Comparison of ENCODE assay signal across 14 cellular contexts in the genomic region with DNA sequence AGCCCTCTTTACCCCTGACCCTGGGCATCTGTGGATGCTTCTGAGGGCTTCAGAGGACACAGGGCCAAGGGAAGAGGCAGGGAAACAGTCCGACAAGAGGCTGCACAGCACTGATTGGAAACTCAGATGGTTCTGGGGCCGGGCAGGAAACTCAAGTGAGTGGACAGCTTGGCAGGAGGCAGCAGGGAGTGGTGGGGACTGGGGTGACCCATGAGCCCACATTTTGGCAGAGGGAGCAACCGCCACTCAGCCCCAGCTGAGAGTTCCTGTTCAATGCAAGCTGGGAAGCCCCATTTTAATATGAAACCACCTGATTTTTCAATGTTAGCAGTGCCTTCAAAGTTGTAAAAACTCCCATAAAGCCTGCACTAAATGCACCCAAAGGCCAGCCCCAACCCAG. TPM values are rescaled to one million over a fixed set of nuclear protein-coding genes. Genes with fewer than 3 reads are reported as not detected.
A peak's percentile ranks its signal among the peaks of the same experiment; 100 is the strongest.
DNase-seq lines count a peak whose midpoint lies in the region; ATAC-seq, FAIRE-seq and TF ChIP-seq lines count a peak whose summit lies in the region.
"Had no signal": no experiment of that assay in that cellular context is flagged by ENCODE, and none has a peak within 500 bp of the region (broad histone marks: within the 10 kb centered on the region; RNA-seq: fewer than 3 reads in every experiment).

No MANE protein-coding gene starts in this region.

- H3K9me3 Mint-ChIP-seq in stimulated activated naive CD8-positive, alpha-beta T cell treated with anti-CD3 and anti-CD28 coated beads, Interleukin-15, amount 100 ng/mL, for 72 hours, result no peaks in the 10 kb centered on the region
- H3K9me3 Mint-ChIP-seq: T-cell had no signal

- H3K27ac Mint-ChIP-seq in stimulated activated naive CD8-positive, alpha-beta T cell treated with anti-CD3 and anti-CD28 coated beads, Interleukin-15, amount 100 ng/mL, for 72 hours, result no peak overlapping the region

- 93% methylated on average over 3 of the region's 3 CpGs for WGBS in mammary epithelial cell (ENCODE audit: low coverage, missing lambda C conversion rate)
- WGBS in gastroesophageal sphincter (ENCODE audit: low coverage in 1 of 2), 2 donors, result 33% methylated on average over 1 of the region's 3 CpGs; no CpG with 5 or more reads in 1 of the 2 donors
- WGBS in psoas muscle, 3 donors, result 74 to 84% (median 78%) methylated on average over 3 of the region's 3 CpGs
- 79% methylated on average over 3 of the region's 3 CpGs for WGBS in urinary bladder

- H3K27me3 ChIP-seq in breast epithelium, result no peaks in the 10 kb centered on the region
- H3K27me3 ChIP-seq in mammary epithelial cell (ENCODE audit: insufficient read depth, low read length), result no peaks in the 10 kb centered on the region
- no peaks in the 10 kb centered on the region for H3K27me3 ChIP-seq in gastroesophageal sphincter
- no peaks in the 10 kb centered on the region for H3K27me3 ChIP-seq in psoas muscle (ENCODE audit: insufficient read depth in 3 of 3, low read length in 2 of 3)
- H3K27me3 ChIP-seq: brain microvascular endothelial cell had no signal

- BruUV-seq in mammary epithelial cell (replicated peaks; lab: Mats Ljungman, UMichigan), result no TSS peak

- H3K27ac ChIP-seq in breast epithelium (peak overlapping the region; percentile 91 to 97), mammary epithelial cell (ENCODE audit: insufficient read depth, low read depth, low read length) (no peak overlapping the region), gastroesophageal sphincter (peak overlapping the region in 3 of 4 donors; percentile 88 to 91 (median 89)), psoas muscle (peak overlapping the region; percentile 36), urinary bladder (ENCODE audit: low read depth) (peak overlapping the region; percentile 76)
- H3K27ac ChIP-seq: brain microvascular endothelial cell had no signal

- no peak overlapping the region for H3K9ac ChIP-seq in mammary epithelial cell (ENCODE audit: insufficient read depth, low read length)

- H3K4me3 ChIP-seq in breast epithelium (no peak overlapping the region), mammary epithelial cell (replicated peaks in 1 of 3; ENCODE audit: insufficient read depth in 1 of 3, low read depth in 2 of 3, low read length in 3 of 3) (no peak overlapping the region), gastroesophageal sphincter (no peak overlapping the region), psoas muscle (no peak overlapping the region), urinary bladder (ENCODE audit: low read depth, low read length) (no peak overlapping the region)

- H2AFZ ChIP-seq in mammary epithelial cell (ENCODE audit: low read depth, low read length), result no peak overlapping the region

- CTCF ChIA-PET in mammary epithelial cell (lab: Charles Lee; ENCODE audit: low non-redundant PET), result no interaction called here

- ATAC-seq in gastroesophageal sphincter, result no peak
- ATAC-seq in psoas muscle, result no peak
- no peak for ATAC-seq in stimulated activated naive CD8-positive, alpha-beta T cell treated with anti-CD3 and anti-CD28 coated beads, Interleukin-15, amount 100 ng/mL, for 72 hours
- ATAC-seq: T-cell had no signal

- dilution Hi-C loops in mammary epithelial cell (cut with HindIII; ENCODE audit: low sequenced_read_pairs), result loop anchor here (10.0 kb wide), 1 partner anchor 75 kb away; no protein-coding TSS in a partner anchor

- H3K4me1 ChIP-seq in breast epithelium (peaks cover 16 to 50% of the 10 kb centered on the region in 2 donors), mammary epithelial cell (ENCODE audit: insufficient read depth, low read length) (peaks cover 64% of the 10 kb centered on the region), gastroesophageal sphincter (peaks cover 0 to 58% (median 37%) of the 10 kb centered on the region in 3 donors), psoas muscle (peaks cover 9% of the 10 kb centered on the region), urinary bladder (ENCODE audit: insufficient read depth) (no peaks in the 10 kb centered on the region)

- no peaks in the 10 kb centered on the region for H3K27me3 Mint-ChIP-seq in stimulated activated naive CD8-positive, alpha-beta T cell treated with anti-CD3 and anti-CD28 coated beads, Interleukin-15, amount 100 ng/mL, for 72 hours
- H3K27me3 Mint-ChIP-seq: T-cell had no signal

- H3K9me3 ChIP-seq in breast epithelium, result no peaks in the 10 kb centered on the region
- no peaks in the 10 kb centered on the region for H3K9me3 ChIP-seq in mammary epithelial cell (replicated peaks; ENCODE audit: insufficient read depth, low read length)
- no peaks in the 10 kb centered on the region for H3K9me3 ChIP-seq in gastroesophageal sphincter
- no peaks in the 10 kb centered on the region for H3K9me3 ChIP-seq in psoas muscle

- H3K4me1 Mint-ChIP-seq in stimulated activated naive CD8-positive, alpha-beta T cell treated with anti-CD3 and anti-CD28 coated beads, Interleukin-15, amount 100 ng/mL, for 72 hours, result peaks cover 35% of the 10 kb centered on the region

- DNase-seq in breast epithelium (ENCODE audit: low spot score in 2 of 2) (no peak), mammary epithelial cell (no peak), psoas muscle (no peak), RCC 7860 (ENCODE audit: low spot score) (no peak), posterior cingulate gyrus (no peak)
- no peak for DNase-seq in stimulated activated naive CD8-positive, alpha-beta T cell treated with anti-CD3 and anti-CD28 coated beads, Interleukin-15, amount 100 ng/mL, for 72 hours
- DNase-seq: 8988T; Calu3; NCI-H2171; stimulated activated CD4-positive, alpha-beta T cell treated with anti-CD3 and anti-CD28 coated beads, Interleukin-2, amount 100 ng/mL, for 48 hours; T-cell had no signal

- H3K4me3 Mint-ChIP-seq in stimulated activated naive CD8-positive, alpha-beta T cell treated with anti-CD3 and anti-CD28 coated beads, Interleukin-15, amount 100 ng/mL, for 72 hours, result no peak overlapping the region
- H3K4me3 Mint-ChIP-seq: T-cell had no signal

- H3K79me2 ChIP-seq in mammary epithelial cell (ENCODE audit: insufficient read depth, low read length), result peaks cover 7% of the 10 kb centered on the region

- TF ChIP-seq POLR2A in breast epithelium (IDR thresholded peaks at IDR 0.05), result no peak
- no peak for TF ChIP-seq POLR2A in gastroesophageal sphincter (IDR thresholded peaks at IDR 0.05)

- intact Hi-C loops in breast epithelium (cut with DNase I; ENCODE audit: low total_unique reads), result no loop called here
- intact Hi-C loops in mammary epithelial cell (cut with micrococcal nuclease), result loop anchor here (10.0 kb wide), 1 partner anchor 605 kb away; no protein-coding TSS in a partner anchor
- intact Hi-C loops in psoas muscle (cut with DNase I), result no loop called here
- intact Hi-C loops in posterior cingulate gyrus (cut with DNase I), result no loop called here

- TF ChIP-seq EP300 in gastroesophageal sphincter (IDR thresholded peaks at IDR 0.05), result no peak

- no peak for FAIRE-seq in RCC 7860 (lab: Jason Lieb, UNC)

- in situ Hi-C loops in mammary epithelial cell (cut with MboI; ENCODE audit: low sequenced_read_pairs in 2 of 2), result no loop called here

- H3K4me2 ChIP-seq in mammary epithelial cell (ENCODE audit: insufficient read depth, low read depth, low read length), result no peak overlapping the region

- TF ChIP-seq CTCF in breast epithelium (IDR thresholded peaks at IDR 0.05), result no peak
- TF ChIP-seq CTCF in mammary epithelial cell (conservative IDR thresholded peaks at IDR 0.05 in 1 of 2, IDR thresholded peaks at IDR 0.05 in 1 of 2; ENCODE audit: extremely low read depth in 1 of 2, insufficient read depth in 1 of 2, low read depth in 1 of 2, low read length in 2 of 2), result no peak
- TF ChIP-seq CTCF in gastroesophageal sphincter (IDR thresholded peaks at IDR 0.05), result no peak
- no peak for TF ChIP-seq CTCF in psoas muscle (IDR thresholded peaks at IDR 0.05)

- H4K20me1 ChIP-seq in mammary epithelial cell (ENCODE audit: insufficient read depth, low read length), result no peaks in the 10 kb centered on the region

- H3K36me3 ChIP-seq in breast epithelium (no peaks in the 10 kb centered on the region), mammary epithelial cell (ENCODE audit: insufficient read depth, low read length) (no peaks in the 10 kb centered on the region), gastroesophageal sphincter (peaks cover 0 to 6% of the 10 kb centered on the region in 2 donors), psoas muscle (ENCODE audit: insufficient read depth in 1 of 2, low read depth in 1 of 2) (no peaks in the 10 kb centered on the region), urinary bladder (ENCODE audit: insufficient read depth) (no peaks in the 10 kb centered on the region)
- H3K36me3 ChIP-seq: brain microvascular endothelial cell had no signal

RNA-seq across cellular contexts. Expression of a gene that starts 1.5 kb away (rescaled TPM):
- 10 to 100 TPM; 14.8 to 28.5 (median 16.1) TPM for total RNA-seq in breast epithelium
- total RNA-seq in mammary epithelial cell, result 10 to 100 TPM in 1 of 2 donors, 1 to 10 TPM in 1; 5.0 to 25.5 TPM
- 1.9 TPM for polyA plus RNA-seq in mammary epithelial cell
- 0.67 TPM for polyA minus RNA-seq in mammary epithelial cell
- total RNA-seq in gastroesophageal sphincter, result 10 to 100 TPM in 3 of 4 donors, 1 to 10 TPM in 1; 6.8 to 35.8 (median 19.9) TPM
- 1 to 10 TPM; 3.0 to 3.6 (median 3.4) TPM for total RNA-seq in psoas muscle
- 1 to 10 TPM; 2.0 to 3.8 (median 3.3) TPM for polyA plus RNA-seq in psoas muscle
- total RNA-seq in urinary bladder, result 20.8 TPM
- polyA plus RNA-seq in urinary bladder, result 47.6 TPM

RNA-seq across cellular contexts. Expression of a gene that starts 19.0 kb away (rescaled TPM):
- total RNA-seq in breast epithelium (10 to 100 TPM; 24.9 to 52.4 (median 49.9) TPM), mammary epithelial cell (10 to 100 TPM; 20.3 to 62.1 TPM), gastroesophageal sphincter (10 to 100 TPM; 26.0 to 37.3 (median 34.7) TPM), psoas muscle (10 to 100 TPM; 60.5 to 84.2 (median 70.7) TPM), urinary bladder (8.6 TPM)
- polyA plus RNA-seq in mammary epithelial cell (41.2 TPM), psoas muscle (100 to 1,000 TPM; 144 to 163 (median 160) TPM), urinary bladder (48.9 TPM)
- 3.8 TPM for polyA minus RNA-seq in mammary epithelial cell

RNA-seq across cellular contexts. Expression of a gene that starts 46.2 kb away (rescaled TPM):
- total RNA-seq in breast epithelium, result 10 to 100 TPM; 19.7 to 25.9 (median 22.7) TPM
- total RNA-seq in mammary epithelial cell, result 10 to 100 TPM; 10.7 to 26.0 TPM
- polyA plus RNA-seq in mammary epithelial cell, result 8.8 TPM
- 36.2 TPM for polyA minus RNA-seq in mammary epithelial cell
- total RNA-seq in gastroesophageal sphincter, result 10 to 100 TPM; 11.0 to 38.9 (median 17.8) TPM
- 1 to 10 TPM; 5.2 to 7.9 (median 7.2) TPM for total RNA-seq in psoas muscle
- 1 to 10 TPM; 3.4 to 5.8 (median 3.9) TPM for polyA plus RNA-seq in psoas muscle
- 13.7 TPM for total RNA-seq in urinary bladder
- 15.6 TPM for polyA plus RNA-seq in urinary bladder

RNA-seq across cellular contexts. Expression of a gene that starts 54.3 kb away (rescaled TPM):
- total RNA-seq in breast epithelium, result 1 to 10 TPM in 2 of 3 donors, under 1 TPM in 1; 0.96 to 3.9 (median 1.5) TPM
- total RNA-seq in mammary epithelial cell, result 10 to 100 TPM in 1 of 2 donors, 1 to 10 TPM in 1; 3.3 to 13.5 TPM
- polyA plus RNA-seq in mammary epithelial cell, result 3.6 TPM
- 10.4 TPM for polyA minus RNA-seq in mammary epithelial cell
- total RNA-seq in gastroesophageal sphincter, result 10 to 100 TPM in 1 of 4 donors, 1 to 10 TPM in 3; 5.7 to 26.9 (median 7.9) TPM
- 1 to 10 TPM; 1.7 to 3.3 (median 2.4) TPM for total RNA-seq in psoas muscle
- polyA plus RNA-seq in psoas muscle, result 1 to 10 TPM in 2 of 3 donors, under 1 TPM in 1; 0.96 to 1.3 (median 1.0) TPM
- total RNA-seq in urinary bladder, result 6.1 TPM
- 22.1 TPM for polyA plus RNA-seq in urinary bladder

RNA-seq across cellular contexts. Expression of a gene that starts 55.5 kb away (rescaled TPM):
- total RNA-seq in breast epithelium (10 to 100 TPM; 32.6 to 54.2 (median 45.9) TPM), mammary epithelial cell (10 to 100 TPM; 52.7 to 70.4 TPM), gastroesophageal sphincter (10 to 100 TPM; 39.6 to 55.6 (median 43.9) TPM), psoas muscle (100 to 1,000 TPM in 1 of 4 donors, 10 to 100 TPM in 3; 77.4 to 110 (median 80.5) TPM), urinary bladder (33.5 TPM)
- polyA plus RNA-seq in mammary epithelial cell (55.6 TPM), psoas muscle (100 to 1,000 TPM in 1 of 3 donors, 10 to 100 TPM in 2; 68.0 to 104 (median 95.9) TPM), urinary bladder (38.4 TPM)
- 76.3 TPM for polyA minus RNA-seq in mammary epithelial cell
